8 cellular contexts compared by ENCODE assay signal in the genomic region with DNA sequence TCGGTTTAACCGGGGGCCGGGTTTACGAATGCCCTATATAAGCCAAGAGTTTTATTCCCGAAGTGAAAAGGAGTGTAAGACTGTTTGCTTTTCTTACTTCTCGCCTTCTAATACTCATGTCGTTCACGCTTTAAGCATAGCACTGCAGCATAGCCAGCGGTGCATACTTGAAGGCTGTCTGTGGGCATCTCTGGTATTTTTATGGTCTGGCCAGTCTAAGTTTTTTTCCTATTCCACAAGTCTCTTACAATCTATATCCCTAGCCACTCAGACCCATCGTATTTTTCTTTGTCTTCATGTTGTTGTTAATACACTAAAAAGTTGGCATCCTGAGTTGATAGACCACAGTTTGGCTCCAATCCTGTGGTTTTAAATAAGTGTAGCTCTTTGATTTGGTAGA. TPM values are rescaled to one million over a fixed set of nuclear protein-coding genes. Genes with fewer than 3 reads are reported as not detected.
A peak's percentile ranks its signal among the peaks of the same experiment; 100 is the strongest.
DNase-seq lines count a peak whose midpoint lies in the region; ATAC-seq and TF ChIP-seq lines count a peak whose summit lies in the region.

No MANE protein-coding gene starts in this region.

- peak overlapping the region; percentile 87 for H3K27ac ChIP-seq in colonic mucosa

- TF ChIP-seq CTCF in colonic mucosa (IDR thresholded peaks at IDR 0.05), result no peak

- H3K36me3 ChIP-seq in NT2/D1 (ENCODE audit: insufficient read depth, insufficient read length, low read length), result peaks cover 14% of the 10 kb centered on the region
- H3K36me3 ChIP-seq in colonic mucosa, result no peaks in the 10 kb centered on the region

- H3K9me3 ChIP-seq in NT2/D1 (ENCODE audit: insufficient read depth, low read length) (no peaks in the 10 kb centered on the region), colonic mucosa (no peaks in the 10 kb centered on the region), mononuclear cell (ENCODE audit: low read depth, low read length) (no peaks in the 10 kb centered on the region)

- H3K4me1 ChIP-seq in NT2/D1 (ENCODE audit: insufficient read depth, insufficient read length), result no peaks in the 10 kb centered on the region
- peaks cover 15% of the 10 kb centered on the region for H3K4me1 ChIP-seq in colonic mucosa
- peaks cover 55% of the 10 kb centered on the region for H3K4me1 ChIP-seq in mononuclear cell (ENCODE audit: insufficient read depth, low read length)

- H3K27me3 ChIP-seq in NT2/D1 (ENCODE audit: insufficient read depth, insufficient read length), result no peaks in the 10 kb centered on the region
- H3K27me3 ChIP-seq in colonic mucosa, result no peaks in the 10 kb centered on the region
- no peaks in the 10 kb centered on the region for H3K27me3 ChIP-seq in mononuclear cell (ENCODE audit: insufficient read depth, low read length)

- peak overlapping the region; percentile 99 for H3K9ac ChIP-seq in NT2/D1 (ENCODE audit: insufficient read length, low read depth)
- peak overlapping the region; percentile 89 to 91 for H3K9ac ChIP-seq in colonic mucosa (ENCODE audit: low read depth in 2 of 2, low read length in 2 of 2)

- DNase-seq in NCI-H345 (lab: John Stamatoyannopoulos, UW) (peak; percentile 32), NCI-H345 treated with DMSO at 0.1 percent for 48 hours (lab: John Stamatoyannopoulos, UW; ENCODE audit: unreplicated experiment) (no peak), NT2/D1 (ENCODE audit: low read depth, low spot score) (no peak), colonic mucosa (peak; percentile 33), NCI-H187 (lab: John Stamatoyannopoulos, UW) (no peak), SIG-M5 treated with dmso at 0.1 percent for 504 hours (lab: John Stamatoyannopoulos, UW; ENCODE audit: unreplicated experiment) (no peak)

- ATAC-seq in HG03521 (IDR thresholded peaks at IDR 0.05; ENCODE audit: unreplicated experiment), result no peak

- peak overlapping the region; percentile 95 for H3K4me3 ChIP-seq in NT2/D1 (ENCODE audit: insufficient read length, low read depth)
- H3K4me3 ChIP-seq in colonic mucosa, result peak overlapping the region; percentile 99
- H3K4me3 ChIP-seq in mononuclear cell (ENCODE audit: low read length), result peak overlapping the region; percentile 83

- intact Hi-C loops in colonic mucosa (cut with DNase I), result no loop called here

RNA-seq across cellular contexts. Expression of a gene that starts 1.3 kb away (rescaled TPM):
- total RNA-seq in colonic mucosa (10 to 100 TPM; 30.8 to 33.4 TPM), mononuclear cell (192 TPM)

Comparison
In these comparisons a context has a peak if more than half of its experiments do, and no peak if none do; other contexts are left out.
1. DNase-seq: peak in NCI-H345 (single experiment) and colonic mucosa (single experiment); none in NCI-H345 treated with DMSO at 0.1 percent for 48 hours (single experiment), NT2/D1 (single experiment), NCI-H187 (0 of 2) and SIG-M5 treated with dmso at 0.1 percent for 504 hours (single experiment).
2. Peak in every context shown above with its lines, with median percentiles within 50 percentile points of each other: H3K4me3 ChIP-seq.